Comparison of ENCODE assay signal across 8 cellular contexts in the genomic region with DNA sequence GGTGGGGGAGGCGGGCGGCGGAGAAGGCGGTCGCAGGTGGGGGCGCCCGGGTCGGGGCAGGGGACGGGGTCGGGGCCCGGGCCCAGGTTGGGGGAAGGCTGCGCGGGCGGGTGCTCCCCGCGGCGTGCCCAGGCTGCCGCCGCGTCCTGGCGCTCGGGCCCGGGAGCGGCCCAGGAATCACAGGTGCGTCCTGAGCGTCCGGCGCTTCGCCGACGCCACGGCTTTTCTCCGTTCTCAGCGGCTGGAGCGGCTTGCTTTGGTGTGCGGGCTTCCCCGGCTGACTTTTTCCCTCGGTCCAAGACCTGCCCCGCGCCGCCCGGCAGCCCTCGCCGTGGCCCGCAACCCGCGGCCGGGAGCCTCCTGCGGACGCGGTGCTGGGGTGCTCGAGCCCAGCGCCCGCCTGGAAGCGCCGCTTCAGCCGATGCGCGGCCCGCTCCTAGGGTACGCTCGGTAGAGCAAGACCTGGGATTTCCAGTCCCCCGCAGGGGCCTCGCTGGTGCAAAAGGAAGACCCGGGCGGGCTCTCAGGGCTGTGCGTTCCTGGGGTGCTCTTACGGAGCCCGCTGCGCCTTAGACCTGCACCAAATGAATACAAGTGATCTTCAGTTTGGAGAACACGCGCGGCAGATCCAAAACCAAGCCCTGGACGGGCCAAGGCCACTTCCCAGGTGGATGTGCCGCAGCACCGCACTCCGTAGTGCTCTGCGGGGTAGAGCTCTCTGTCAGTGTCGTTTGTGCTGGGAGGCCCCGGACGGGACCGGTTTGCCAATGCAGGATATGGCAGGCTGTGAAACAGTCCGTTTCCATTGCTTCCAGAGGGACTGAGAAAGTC. TPM values are rescaled to one million over a fixed set of nuclear protein-coding genes. Genes with fewer than 3 reads are reported as not detected.
DNase-seq lines count a peak whose midpoint lies in the region; ATAC-seq and TF ChIP-seq lines count a peak whose summit lies in the region.

No MANE protein-coding gene starts in this region.

- H3K4me3 ChIP-seq in AG04449 (ENCODE audit: low read depth, low read length) (peak overlapping the region; percentile 65), SJSA1 (peak overlapping the region; percentile 79)

- ATAC-seq in GM18520 (IDR thresholded peaks at IDR 0.05; ENCODE audit: unreplicated experiment) (peak; percentile 25), HG03064 (IDR thresholded peaks at IDR 0.05; ENCODE audit: low read depth, unreplicated experiment) (peak; percentile 23)
- ATAC-seq in stimulated activated effector memory CD8-positive, alpha-beta T cell treated with anti-CD3 and anti-CD28 coated beads, Interleukin-12 subunit alpha, Interleukin-12 subunit beta, amount 100 ng/mL, for 72 hours, result peak; percentile 40

- H3K4me3 Mint-ChIP-seq in stimulated activated effector memory CD8-positive, alpha-beta T cell treated with anti-CD3 and anti-CD28 coated beads, Interleukin-12 subunit alpha, Interleukin-12 subunit beta, amount 100 ng/mL, for 72 hours, result peak overlapping the region; percentile 82

- TF ChIP-seq CTCF in AG04449 (IDR thresholded peaks at IDR 0.05; ENCODE audit: insufficient read depth, low read length, missing control alignments), result no peak

- H3K27me3 ChIP-seq in SJSA1 (replicated peaks), result no peaks in the 10 kb centered on the region

- CTCF ChIA-PET in AG04449 (lab: Yijun Ruan, JAX), result interaction anchor here (1.0 kb wide), 1 partner anchor 19 kb away, joined by 3 read pairs; no protein-coding TSS in a partner anchor

- no peak overlapping the region for H3K27ac ChIP-seq in SJSA1

- H3K27ac Mint-ChIP-seq in stimulated activated effector memory CD8-positive, alpha-beta T cell treated with anti-CD3 and anti-CD28 coated beads, Interleukin-12 subunit alpha, Interleukin-12 subunit beta, amount 100 ng/mL, for 72 hours, result no peak overlapping the region

- H3K36me3 Mint-ChIP-seq in stimulated activated effector memory CD8-positive, alpha-beta T cell treated with anti-CD3 and anti-CD28 coated beads, Interleukin-12 subunit alpha, Interleukin-12 subunit beta, amount 100 ng/mL, for 72 hours, result peaks cover 18% of the 10 kb centered on the region

- DNase-seq in AG04449 (ENCODE audit: low read depth, low spot score), result no peak
- DNase-seq in SJSA1 (ENCODE audit: low read depth in 1 of 2, low spot score in 2 of 2), result peak in 1 of 2 experiments; percentile 55
- DNase-seq in cerebellar cortex (ENCODE audit: low spot score), result peak; percentile 41
- DNase-seq in left kidney (ENCODE audit: low read depth, low spot score), result peak; percentile 77
- DNase-seq in stimulated activated effector memory CD8-positive, alpha-beta T cell treated with anti-CD3 and anti-CD28 coated beads, Interleukin-12 subunit alpha, Interleukin-12 subunit beta, amount 100 ng/mL, for 72 hours (ENCODE audit: low spot score in 2 of 2), result peak in 1 of 2 donors; percentile 67
- DNase-seq in DMS114 treated with DMSO at 0.1 percent for 48 hours (lab: John Stamatoyannopoulos, UW; ENCODE audit: unreplicated experiment), result no peak

- H3K4me1 Mint-ChIP-seq in stimulated activated effector memory CD8-positive, alpha-beta T cell treated with anti-CD3 and anti-CD28 coated beads, Interleukin-12 subunit alpha, Interleukin-12 subunit beta, amount 100 ng/mL, for 72 hours, result peaks cover 26% of the 10 kb centered on the region

- peaks cover 22% of the 10 kb centered on the region for H3K36me3 ChIP-seq in SJSA1

- H3K9me3 Mint-ChIP-seq in stimulated activated effector memory CD8-positive, alpha-beta T cell treated with anti-CD3 and anti-CD28 coated beads, Interleukin-12 subunit alpha, Interleukin-12 subunit beta, amount 100 ng/mL, for 72 hours, result peaks cover 4% of the 10 kb centered on the region

- peaks cover 18% of the 10 kb centered on the region for H3K4me1 ChIP-seq in SJSA1 (replicated peaks)

- POLR2A ChIA-PET in AG04449 (lab: Yijun Ruan, JAX), result interaction anchor here (0.6 kb wide), 1 partner anchor 37 kb away, joined by 3 read pairs; no protein-coding TSS in a partner anchor

- peaks cover 4% of the 10 kb centered on the region; the same call in 1 of the 2 replicates for H3K9me3 ChIP-seq in SJSA1 (replicated peaks)

RNA-seq across cellular contexts. Expression of a gene that starts 0.6 kb away (rescaled TPM):
- total RNA-seq in SJSA1 (2014; rRNA removed; shearing (Covaris generic)), result 17.2 and 22.5 TPM in 2 replicates

RNA-seq across cellular contexts. Expression of a gene that starts 51.4 kb away (rescaled TPM):
- 159 and 217 TPM in 2 replicates for total RNA-seq in SJSA1 (2014; rRNA removed; shearing (Covaris generic))

Comparison
In these comparisons a context has a peak if more than half of its experiments do, and no peak if none do; other contexts are left out.
1. DNase-seq: peak in cerebellar cortex (single experiment) and left kidney (single experiment); none in AG04449 (single experiment) and DMS114 treated with DMSO at 0.1 percent for 48 hours (single experiment).
2. Peak in every context shown above with its lines, with median percentiles within 50 percentile points of each other: ATAC-seq.